In the genomic region with DNA sequence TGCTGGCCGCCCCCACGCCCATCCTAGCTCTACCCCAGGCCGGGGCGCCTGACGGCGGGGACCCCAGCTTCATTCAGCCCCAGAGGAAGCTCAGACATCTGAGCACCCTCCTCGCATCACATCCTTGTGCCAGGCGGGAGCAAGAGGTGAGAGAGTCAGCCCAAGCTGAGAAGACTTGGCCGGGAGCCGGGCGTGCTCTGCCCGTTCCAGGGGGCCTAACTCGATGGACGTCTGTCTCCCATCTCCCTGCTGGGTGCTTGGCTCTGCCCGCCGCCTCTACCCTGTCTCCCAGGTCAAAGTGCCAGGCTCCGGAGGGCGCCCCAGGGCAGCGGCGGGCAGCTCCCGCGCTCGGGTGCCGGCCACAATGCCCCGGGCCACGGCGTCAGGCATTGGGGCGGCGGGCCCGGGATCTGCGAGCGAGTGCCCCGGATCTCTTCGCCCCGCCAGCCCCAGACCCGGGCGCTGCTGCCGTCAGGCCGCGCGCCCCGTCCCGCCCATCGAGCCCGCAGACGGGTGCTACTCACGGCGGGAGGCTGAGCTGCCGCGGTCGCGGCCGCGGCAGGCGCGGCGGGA, we compare ENCODE assay signal across 7 cellular contexts. TPM values are rescaled to one million over a fixed set of nuclear protein-coding genes. Genes with fewer than 3 reads are reported as not detected.
DNase-seq lines count a peak whose midpoint lies in the region; ATAC-seq and TF ChIP-seq lines count a peak whose summit lies in the region.

No MANE protein-coding gene starts in this region.

- no peaks in the 10 kb centered on the region for H3K36me3 ChIP-seq in left ventricle myocardium inferior

- DNase-seq in activated T-helper 1 cell treated with anti-CD3 and anti-CD28 coated beads, Interleukin-12 subunit alpha, Interleukin-12 subunit beta, Interleukin-2, Interleukin-4 antibody, amounts not matched to agents 30 ng/mL and 10 ng/mL and 1 ng/mL, durations not matched to agents 14 hours and 24 hours and 36 hours (ENCODE audit: low spot score) = no peak
- DNase-seq in left ventricle myocardium inferior (peak; percentile 50), skeletal muscle cell (ENCODE audit: low read depth) (no peak)

- H3K4me1 ChIP-seq in left ventricle myocardium inferior = peaks cover 68% of the 10 kb centered on the region

- no peaks in the 10 kb centered on the region for H3K27me3 ChIP-seq in left ventricle myocardium inferior (ENCODE audit: low read depth)

- TF ChIP-seq CTCF in left ventricle myocardium inferior (IDR thresholded peaks at IDR 0.05; ENCODE audit: borderline replicate concordance) = no peak

- ATAC-seq in GM18868 (IDR thresholded peaks at IDR 0.05; ENCODE audit: unreplicated experiment) (peak; percentile 18), HG02798 (IDR thresholded peaks at IDR 0.05; ENCODE audit: poor library complexity, unreplicated experiment) (peak; percentile 23), GM18873 (IDR thresholded peaks at IDR 0.05; ENCODE audit: low FRiP score, unreplicated experiment) (no peak), HG03095 (IDR thresholded peaks at IDR 0.05; ENCODE audit: unreplicated experiment) (no peak)

- H3K9me3 ChIP-seq in left ventricle myocardium inferior (replicated peaks) = no peaks in the 10 kb centered on the region

- peak overlapping the region; percentile 88 for H3K27ac ChIP-seq in left ventricle myocardium inferior (replicated peaks)

- peak overlapping the region; percentile 82 for H3K4me3 ChIP-seq in left ventricle myocardium inferior
- H3K4me3 ChIP-seq in skeletal muscle cell (ENCODE audit: low read depth, low read length) = peak overlapping the region; percentile 40

- H3K27me3 Mint-ChIP-seq in activated T-helper 1 cell treated with anti-CD3 and anti-CD28 coated beads, Interleukin-12 subunit alpha, Interleukin-12 subunit beta, Interleukin-2, Interleukin-4 antibody, amounts not matched to agents 30 ng/mL and 10 ng/mL and 1 ng/mL, durations not matched to agents 14 hours and 24 hours and 36 hours (ENCODE audit: insufficient read depth) = peaks cover 26% of the 10 kb centered on the region

- peaks cover 36% of the 10 kb centered on the region for H3K4me1 Mint-ChIP-seq in activated T-helper 1 cell treated with anti-CD3 and anti-CD28 coated beads, Interleukin-12 subunit alpha, Interleukin-12 subunit beta, Interleukin-2, Interleukin-4 antibody, amounts not matched to agents 30 ng/mL and 10 ng/mL and 1 ng/mL, durations not matched to agents 14 hours and 24 hours and 36 hours (ENCODE audit: low read depth)

- intact Hi-C loops in activated T-helper 1 cell treated with anti-CD3 and anti-CD28 coated beads, Interleukin-12 subunit alpha, Interleukin-12 subunit beta, Interleukin-2, Interleukin-4 antibody, amounts not matched to agents 30 ng/mL and 10 ng/mL and 1 ng/mL, durations not matched to agents 14 hours and 24 hours and 36 hours (cut with micrococcal nuclease) = loop anchor here (1.0 to 5.0 kb wide), 8 partner anchors 35 to 294 kb away; partner anchors contain the start of gene CIAO2A
- intact Hi-C loops in left ventricle myocardium inferior (cut with micrococcal nuclease) = loop anchor here (5.0 to 10.0 kb wide), 3 partner anchors 101 to 294 kb away; partner anchors contain the start of gene HERC1

- H3K9me3 Mint-ChIP-seq in activated T-helper 1 cell treated with anti-CD3 and anti-CD28 coated beads, Interleukin-12 subunit alpha, Interleukin-12 subunit beta, Interleukin-2, Interleukin-4 antibody, amounts not matched to agents 30 ng/mL and 10 ng/mL and 1 ng/mL, durations not matched to agents 14 hours and 24 hours and 36 hours = no peaks in the 10 kb centered on the region

- no peak overlapping the region for H3K27ac Mint-ChIP-seq in activated T-helper 1 cell treated with anti-CD3 and anti-CD28 coated beads, Interleukin-12 subunit alpha, Interleukin-12 subunit beta, Interleukin-2, Interleukin-4 antibody, amounts not matched to agents 30 ng/mL and 10 ng/mL and 1 ng/mL, durations not matched to agents 14 hours and 24 hours and 36 hours

- peaks cover 4% of the 10 kb centered on the region for H3K36me3 Mint-ChIP-seq in activated T-helper 1 cell treated with anti-CD3 and anti-CD28 coated beads, Interleukin-12 subunit alpha, Interleukin-12 subunit beta, Interleukin-2, Interleukin-4 antibody, amounts not matched to agents 30 ng/mL and 10 ng/mL and 1 ng/mL, durations not matched to agents 14 hours and 24 hours and 36 hours (ENCODE audit: low read depth)

- peak overlapping the region; percentile 75 for H3K4me3 Mint-ChIP-seq in activated T-helper 1 cell treated with anti-CD3 and anti-CD28 coated beads, Interleukin-12 subunit alpha, Interleukin-12 subunit beta, Interleukin-2, Interleukin-4 antibody, amounts not matched to agents 30 ng/mL and 10 ng/mL and 1 ng/mL, durations not matched to agents 14 hours and 24 hours and 36 hours

RNA-seq across cellular contexts. Expression of gene DAPK2, which starts 0.4 kb away (rescaled TPM):
- 8.6 and 8.7 TPM in 2 replicates for total RNA-seq in activated T-helper 1 cell treated with anti-CD3 and anti-CD28 coated beads, Interleukin-12 subunit alpha, Interleukin-12 subunit beta, Interleukin-2, Interleukin-4 antibody, amounts not matched to agents 30 ng/mL and 10 ng/mL and 1 ng/mL, durations not matched to agents 14 hours and 24 hours and 36 hours
- 39.0 TPM for total RNA-seq in left ventricle myocardium inferior

RNA-seq across cellular contexts. Expression of gene CIAO2A, which starts 47.8 kb away (rescaled TPM):
- total RNA-seq in activated T-helper 1 cell treated with anti-CD3 and anti-CD28 coated beads, Interleukin-12 subunit alpha, Interleukin-12 subunit beta, Interleukin-2, Interleukin-4 antibody, amounts not matched to agents 30 ng/mL and 10 ng/mL and 1 ng/mL, durations not matched to agents 14 hours and 24 hours and 36 hours = 70.1 and 87.1 TPM in 2 replicates
- total RNA-seq in left ventricle myocardium inferior = 71.0 TPM

RNA-seq across cellular contexts. Expression of gene SNX1, which starts 49.9 kb away (rescaled TPM):
- total RNA-seq in activated T-helper 1 cell treated with anti-CD3 and anti-CD28 coated beads, Interleukin-12 subunit alpha, Interleukin-12 subunit beta, Interleukin-2, Interleukin-4 antibody, amounts not matched to agents 30 ng/mL and 10 ng/mL and 1 ng/mL, durations not matched to agents 14 hours and 24 hours and 36 hours = 139 and 147 TPM in 2 replicates
- 72.1 TPM for total RNA-seq in left ventricle myocardium inferior

Comparison
In these comparisons a context has a peak if more than half of its experiments do, and no peak if none do; other contexts are left out.
1. ATAC-seq: peak in GM18868 (single experiment) and HG02798 (single experiment); none in GM18873 (single experiment) and HG03095 (single experiment).